19 cellular contexts compared by ENCODE assay signal in genomic region chr12:94229902-94230301, GRCh38.
"Had no signal": no experiment of that assay in that cellular context is flagged by ENCODE, and none has a peak within 500 bp of the region (broad histone marks: within the 10 kb centered on the region; RNA-seq: fewer than 3 reads in every experiment).

No MANE protein-coding gene starts in this region.

- DNase-seq: KBM-7, NCI-H1048, NCI-H1105, NCI-H1417, NCI-H1436 treated with DMSO at 0.1 percent for 48 hours, NCI-H1694, NCI-H187 treated with DMSO at 0.1 percent for 48 hours, NCI-H2029 treated with DMSO at 0.1 percent for 48 hours, NCI-H2227 treated with DMSO at 0.1 percent for 48 hours, NCI-H446, NCI-H510A, NCI-H524 treated with DMSO at 0.1 percent for 48 hours, NCI-H69, NCI-H774, Right ventricle myocardium superior, RPMI8226, SIG-M5, SK-N-SH, SW 1271 had no signal
